Comparison of ENCODE assay signal across 8 cellular contexts in genomic region chr10:32795598-32796183, GRCh38.
DNase-seq lines count a peak whose midpoint lies in the region; ATAC-seq, FAIRE-seq and TF ChIP-seq lines count a peak whose summit lies in the region.

No MANE protein-coding gene starts in this region.

- H3K9ac ChIP-seq in MM.1S (ENCODE audit: low read length) (no peak overlapping the region), astrocyte (ENCODE audit: low read length) (no peak overlapping the region), keratinocyte (ENCODE audit: control insufficient read depth, extremely low read depth, insufficient read depth, low read length) (no peak overlapping the region)

- TF ChIP-seq POLR2A in upper lobe of left lung (IDR thresholded peaks at IDR 0.05): no peak

- H3K4me1 ChIP-seq in cardiac muscle cell (ENCODE audit: low read depth) (no peaks in the 10 kb centered on the region), MM.1S (ENCODE audit: low read length) (no peaks in the 10 kb centered on the region), astrocyte (ENCODE audit: insufficient read depth, low read length) (no peaks in the 10 kb centered on the region), keratinocyte (ENCODE audit: control insufficient read depth, extremely low read depth, insufficient read depth, low read length) (no peaks in the 10 kb centered on the region), upper lobe of left lung (no peaks in the 10 kb centered on the region)

- intact Hi-C loops in left cardiac atrium (cut with DNase I): loop anchor here (1.0 to 5.0 kb wide), 2 partner anchors 212 to 213 kb away; no protein-coding TSS in a partner anchor

- no peaks in the 10 kb centered on the region for H3F3A ChIP-seq in MM.1S (ENCODE audit: insufficient read depth, low read length)

- TF ChIP-seq CTCF in cardiac muscle cell (IDR thresholded peaks at IDR 0.05; ENCODE audit: low read depth, low read length) (peak; percentile 72), MM.1S (IDR thresholded peaks at IDR 0.05; ENCODE audit: low read length) (peak; percentile 65), astrocyte (IDR thresholded peaks at IDR 0.05; ENCODE audit: insufficient read depth, low read depth, low read length) (peak; percentile 61), keratinocyte (optimal IDR thresholded peaks at IDR 0.05 in 1 of 3, IDR thresholded peaks at IDR 0.05 in 1 of 3, conservative IDR thresholded peaks at IDR 0.05 in 1 of 3; ENCODE audit: extremely low read depth in 1 of 3, insufficient read depth in 2 of 3, low read length in 3 of 3) (peak; percentile 36 to 52 (median 37)), upper lobe of left lung (IDR thresholded peaks at IDR 0.05) (peak; percentile 50 to 76 (median 62))

- WGBS in upper lobe of left lung, 2 donors: 66 to 68% methylated on average over 2 of the region's 2 CpGs

- dilution Hi-C loops in keratinocyte (cut with MboI; ENCODE audit: extremely low pct_ligation_motif_present, low sequenced_read_pairs): no loop called here

- no peaks in the 10 kb centered on the region for H3K36me3 Mint-ChIP-seq in astrocyte (ENCODE audit: low read depth, unreplicated experiment)

- no peaks in the 10 kb centered on the region for H3K79me2 ChIP-seq in MM.1S (ENCODE audit: low read length)
- no peaks in the 10 kb centered on the region for H3K79me2 ChIP-seq in astrocyte (ENCODE audit: insufficient read depth, low read length)
- H3K79me2 ChIP-seq in keratinocyte (ENCODE audit: control insufficient read depth, insufficient read depth, low read length): no peaks in the 10 kb centered on the region

- no peaks in the 10 kb centered on the region for H3K9me1 ChIP-seq in keratinocyte (ENCODE audit: control insufficient read depth, extremely low read depth, insufficient read depth, low read length)

- H3K4me2 ChIP-seq in MM.1S (ENCODE audit: low read depth, low read length) (no peak overlapping the region), astrocyte (ENCODE audit: low read length) (no peak overlapping the region), keratinocyte (ENCODE audit: control insufficient read depth, extremely low read depth, insufficient read depth, low read depth, low read length) (no peak overlapping the region)

- H3K36me3 ChIP-seq in cardiac muscle cell (no peaks in the 10 kb centered on the region), MM.1S (replicated peaks; ENCODE audit: insufficient read depth, low read length) (no peaks in the 10 kb centered on the region), astrocyte (ENCODE audit: insufficient read depth, low read length) (no peaks in the 10 kb centered on the region), keratinocyte (ENCODE audit: control insufficient read depth in 2 of 2, extremely low read depth in 1 of 2, insufficient read depth in 2 of 2, low read length in 2 of 2) (no peaks in the 10 kb centered on the region), upper lobe of left lung (no peaks in the 10 kb centered on the region)

- no peaks in the 10 kb centered on the region for H3K27me3 Mint-ChIP-seq in astrocyte (ENCODE audit: low read depth, unreplicated experiment)

- H3K9me3 ChIP-seq in cardiac muscle cell (ENCODE audit: low read depth) (no peaks in the 10 kb centered on the region), MM.1S (replicated peaks; ENCODE audit: insufficient read depth, low read length) (no peaks in the 10 kb centered on the region), astrocyte (ENCODE audit: insufficient read depth, low read depth, low read length) (no peaks in the 10 kb centered on the region), keratinocyte (ENCODE audit: control insufficient read depth, low read depth, low read length) (no peaks in the 10 kb centered on the region), upper lobe of left lung (no peaks in the 10 kb centered on the region)

- H3K4me1 Mint-ChIP-seq in astrocyte (ENCODE audit: low read depth, unreplicated experiment): no peaks in the 10 kb centered on the region

- no peaks in the 10 kb centered on the region for H4K20me1 ChIP-seq in MM.1S (ENCODE audit: insufficient read depth, low read length)
- no peaks in the 10 kb centered on the region for H4K20me1 ChIP-seq in astrocyte (ENCODE audit: insufficient read depth, low read length)
- no peaks in the 10 kb centered on the region for H4K20me1 ChIP-seq in keratinocyte (ENCODE audit: control insufficient read depth, extremely low read depth, insufficient read depth, low read length)

- H3K27me3 ChIP-seq in cardiac muscle cell: no peaks in the 10 kb centered on the region
- H3K27me3 ChIP-seq in MM.1S (replicated peaks; ENCODE audit: insufficient read depth, low read length): no peaks in the 10 kb centered on the region
- H3K27me3 ChIP-seq in astrocyte (ENCODE audit: insufficient read depth, low read length): no peaks in the 10 kb centered on the region
- H3K27me3 ChIP-seq in keratinocyte (ENCODE audit: control insufficient read depth, extremely low read depth, insufficient read depth, low read length): no peaks in the 10 kb centered on the region
- no peaks in the 10 kb centered on the region for H3K27me3 ChIP-seq in upper lobe of left lung

- peak; percentile 44 to 54 for DNase-seq in cardiac muscle cell (ENCODE audit: low read depth in 1 of 2, low spot score in 1 of 2)
- DNase-seq in left cardiac atrium: no peak
- DNase-seq in MM.1S: peak; percentile 30
- DNase-seq in astrocyte (ENCODE audit: low read depth): peak; percentile 18
- no peak for DNase-seq in keratinocyte (ENCODE audit: low read depth, low spot score)
- DNase-seq in upper lobe of left lung: no peak
- no peak for DNase-seq in islet precursor cell
- no peak for DNase-seq in NCI-H2029 treated with DMSO at 0.1 percent for 48 hours (lab: John Stamatoyannopoulos, UW)

- peak; percentile 23 for FAIRE-seq in astrocyte (lab: Jason Lieb, UNC)
- FAIRE-seq in keratinocyte (lab: Jason Lieb, UNC): no peak

- H2AFZ ChIP-seq in MM.1S (ENCODE audit: low read length) (no peak overlapping the region), astrocyte (ENCODE audit: low read depth, low read length) (no peak overlapping the region), keratinocyte (ENCODE audit: control insufficient read depth, low read length) (no peak overlapping the region)

- no peak for TF ChIP-seq EP300 in upper lobe of left lung (IDR thresholded peaks at IDR 0.05)

- H3K4me3 Mint-ChIP-seq in astrocyte (ENCODE audit: unreplicated experiment): no peak overlapping the region

- ATAC-seq in left cardiac atrium (no peak), upper lobe of left lung (ENCODE audit: low FRiP score in 2 of 2) (peak in 1 of 2 donors; percentile 45)

- H3K9me3 Mint-ChIP-seq in astrocyte (ENCODE audit: unreplicated experiment): no peaks in the 10 kb centered on the region

- H3K27ac ChIP-seq in cardiac muscle cell (no peak overlapping the region), MM.1S (ENCODE audit: low read length) (no peak overlapping the region), astrocyte (ENCODE audit: low read depth, low read length) (no peak overlapping the region), keratinocyte (ENCODE audit: control insufficient read depth, insufficient read depth, low read length) (no peak overlapping the region), upper lobe of left lung (no peak overlapping the region)

- H3K27ac Mint-ChIP-seq in astrocyte (ENCODE audit: unreplicated experiment): no peak overlapping the region

- H3K4me3 ChIP-seq in cardiac muscle cell: no peak overlapping the region
- no peak overlapping the region for H3K4me3 ChIP-seq in MM.1S (ENCODE audit: low read length)
- no peak overlapping the region for H3K4me3 ChIP-seq in astrocyte (ENCODE audit: insufficient read depth, low read depth, low read length)
- no peak overlapping the region for H3K4me3 ChIP-seq in keratinocyte (ENCODE audit: control insufficient read depth in 2 of 3, extremely low read depth in 1 of 3, insufficient read depth in 2 of 3, low read depth in 1 of 3, low read length in 3 of 3)
- H3K4me3 ChIP-seq in upper lobe of left lung: no peak overlapping the region

- H3K9me2 ChIP-seq in MM.1S (replicated peaks; ENCODE audit: insufficient read depth, low read length): no peaks in the 10 kb centered on the region

Comparison
In these comparisons a context has a peak if more than half of its experiments do, and no peak if none do; other contexts are left out.
1. DNase-seq: peak in cardiac muscle cell (2 of 2), MM.1S (single experiment) and astrocyte (single experiment); none in left cardiac atrium (single experiment), keratinocyte (single experiment), upper lobe of left lung (0 of 2), islet precursor cell (single experiment) and NCI-H2029 treated with DMSO at 0.1 percent for 48 hours (single experiment).
2. Peak in every context shown above with its lines, with median percentiles within 50 percentile points of each other: CTCF ChIP-seq.